ENCODE assay signal across 16 cellular contexts in genomic region chr10:65614956-65615565, GRCh38.
DNase-seq lines count a peak whose midpoint lies in the region; ATAC-seq, FAIRE-seq and TF ChIP-seq lines count a peak whose summit lies in the region.
"Had no signal": no experiment of that assay in that cellular context is flagged by ENCODE, and none has a peak within 500 bp of the region (broad histone marks: within the 10 kb centered on the region; RNA-seq: fewer than 3 reads in every experiment).

No MANE protein-coding gene starts in this region.

- TF ChIP-seq EP300 in HepG2 (IDR thresholded peaks at IDR 0.05; ENCODE audit: low read depth in 2 of 2, low read length in 2 of 2) (no peak), HepG2 (CRISPR knock-in tag; IDR thresholded peaks at IDR 0.05; ENCODE audit: borderline replicate concordance) (no peak)

- H3K36me3 ChIP-seq in HepG2 (replicated peaks in 1 of 2; ENCODE audit: control insufficient read depth in 1 of 2, insufficient read depth in 2 of 2, low read length in 2 of 2) (no peaks in the 10 kb centered on the region), right lobe of liver (no peaks in the 10 kb centered on the region), mammary epithelial cell (ENCODE audit: insufficient read depth, low read length) (no peaks in the 10 kb centered on the region), heart right ventricle (peaks cover 0 to 30% (median 0%) of the 10 kb centered on the region in 9 donors)
- H3K36me3 ChIP-seq: BLaER1 had no signal

- in situ Hi-C loops in HepG2 (cut with HindIII; ENCODE audit: extremely low pct_ligation_motif_present, low pct_unique_long_range_greater_than_20kb), result no loop called here
- in situ Hi-C loops in mammary epithelial cell (cut with MboI; ENCODE audit: low sequenced_read_pairs in 2 of 2), result no loop called here

- no peak for FAIRE-seq in HepG2 (lab: Jason Lieb, UNC)
- FAIRE-seq: HTR-8/SVneo had no signal

- H4K20me1 ChIP-seq in HepG2 (ENCODE audit: insufficient read depth, low read length) (no peaks in the 10 kb centered on the region), mammary epithelial cell (ENCODE audit: insufficient read depth, low read length) (no peaks in the 10 kb centered on the region)
- H4K20me1 ChIP-seq: BLaER1 had no signal

- H3K4me2 ChIP-seq in HepG2 (ENCODE audit: low read depth, low read length), result no peak overlapping the region
- H3K4me2 ChIP-seq in mammary epithelial cell (ENCODE audit: insufficient read depth, low read depth, low read length), result no peak overlapping the region
- H3K4me2 ChIP-seq: BLaER1, GM23338 had no signal

- H3K4me1 ChIP-seq in HepG2 (ENCODE audit: insufficient read depth, low read length) (no peaks in the 10 kb centered on the region), right lobe of liver (no peaks in the 10 kb centered on the region), mammary epithelial cell (ENCODE audit: insufficient read depth, low read length) (no peaks in the 10 kb centered on the region), heart right ventricle (no peaks in the 10 kb centered on the region)
- H3K4me1 ChIP-seq: BLaER1 had no signal

- no peak overlapping the region for H3K9ac ChIP-seq in HepG2 (ENCODE audit: insufficient read depth, low read depth, low read length)
- H3K9ac ChIP-seq in mammary epithelial cell (ENCODE audit: insufficient read depth, low read length), result no peak overlapping the region
- H3K9ac ChIP-seq: BLaER1 had no signal

- intact Hi-C loops in HepG2 (cut with micrococcal nuclease; ENCODE audit: unreplicated experiment), result no loop called here
- intact Hi-C loops in right lobe of liver (cut with DNase I), result no loop called here
- intact Hi-C loops in mammary epithelial cell (cut with micrococcal nuclease), result no loop called here
- intact Hi-C loops in heart right ventricle (cut with DNase I), result no loop called here

- ATAC-seq in HepG2 (no peak), right lobe of liver (no peak), HG03520 (IDR thresholded peaks at IDR 0.05; ENCODE audit: unreplicated experiment) (no peak), heart right ventricle (no peak)
- ATAC-seq: GM23338 had no signal

- POLR2A ChIA-PET in HepG2 (lab: Yijun Ruan, JAX), result no interaction called here

- no peak for DNase-seq in HepG2 (ENCODE audit: low spot score)
- DNase-seq in right lobe of liver, result no peak
- DNase-seq in mammary epithelial cell, result peak; percentile 8
- peak; percentile 45 for DNase-seq in epithelial cell of esophagus (ENCODE audit: low read depth)
- no peak for DNase-seq in activated CD4-positive, alpha-beta T cell treated with anti-CD3 and anti-CD28 coated beads, Interleukin-2, amount 50 U/mL, for 4 hours
- DNase-seq in heart right ventricle, result no peak
- DNase-seq: 8988T; CD4-positive, alpha-beta memory T cell; DMS153; DMS79; GDM1; H9 had no signal

- WGBS in HepG2 (ENCODE audit: low lambda C conversion rate), result 43% methylated on average over 2 of the region's 2 CpGs
- 88% methylated on average over 2 of the region's 2 CpGs for WGBS in right lobe of liver (ENCODE audit: insufficient coverage, low coverage, low lambda C conversion rate, missing lambda C conversion rate)
- 94% methylated on average over 2 of the region's 2 CpGs for WGBS in mammary epithelial cell (ENCODE audit: low coverage, missing lambda C conversion rate)
- 94 to 99% methylated on average over 2 of the region's 2 CpGs for WGBS in heart right ventricle, 2 donors

- no peak for TF ChIP-seq RAD21 in HepG2 (CRISPR knock-in tag; IDR thresholded peaks at IDR 0.05)

- H3K27me3 ChIP-seq in HepG2 (ENCODE audit: control insufficient read depth in 1 of 2, insufficient read depth in 2 of 2, low read length in 2 of 2), result no peaks in the 10 kb centered on the region
- no peaks in the 10 kb centered on the region for H3K27me3 ChIP-seq in right lobe of liver
- H3K27me3 ChIP-seq in mammary epithelial cell (ENCODE audit: insufficient read depth, low read length), result no peaks in the 10 kb centered on the region
- H3K27me3 ChIP-seq in heart right ventricle, result no peaks in the 10 kb centered on the region
- H3K27me3 ChIP-seq: BLaER1 had no signal

- H3K4me3 ChIP-seq in HepG2 (replicated peaks in 1 of 3; ENCODE audit: insufficient read depth in 1 of 3, low read depth in 2 of 3, low read length in 3 of 3) (no peak overlapping the region), right lobe of liver (no peak overlapping the region), mammary epithelial cell (replicated peaks in 1 of 3; ENCODE audit: insufficient read depth in 1 of 3, low read depth in 2 of 3, low read length in 3 of 3) (no peak overlapping the region), epithelial cell of esophagus (ENCODE audit: low read length) (no peak overlapping the region), heart right ventricle (no peak overlapping the region)
- H3K4me3 ChIP-seq: BLaER1, GM23338 had no signal

- dilution Hi-C loops in mammary epithelial cell (cut with HindIII; ENCODE audit: low sequenced_read_pairs), result no loop called here

- H3K79me2 ChIP-seq in HepG2 (ENCODE audit: insufficient read depth, low read length) (no peaks in the 10 kb centered on the region), mammary epithelial cell (ENCODE audit: insufficient read depth, low read length) (no peaks in the 10 kb centered on the region)

- H2AFZ ChIP-seq in HepG2 (ENCODE audit: low read length) (no peak overlapping the region), mammary epithelial cell (ENCODE audit: low read depth, low read length) (no peak overlapping the region)
- H2AFZ ChIP-seq: GM23338 had no signal

- TF ChIP-seq CTCF in HepG2 (CRISPR knock-in tag; IDR thresholded peaks at IDR 0.05), result no peak
- no peak for TF ChIP-seq CTCF in right lobe of liver (IDR thresholded peaks at IDR 0.05)
- TF ChIP-seq CTCF in mammary epithelial cell (conservative IDR thresholded peaks at IDR 0.05 in 1 of 2, IDR thresholded peaks at IDR 0.05 in 1 of 2; ENCODE audit: extremely low read depth in 1 of 2, insufficient read depth in 1 of 2, low read depth in 1 of 2, low read length in 2 of 2), result no peak
- TF ChIP-seq CTCF in epithelial cell of esophagus (IDR thresholded peaks at IDR 0.05; ENCODE audit: insufficient read depth, low read depth, low read length, missing control alignments), result no peak
- TF ChIP-seq CTCF in heart right ventricle (IDR thresholded peaks at IDR 0.05), result no peak

- CTCF ChIA-PET in HepG2 (lab: Yijun Ruan, JAX; ENCODE audit: low intra/inter-chr PET ratio, low total read pairs), result no interaction called here
- CTCF ChIA-PET in mammary epithelial cell (lab: Charles Lee; ENCODE audit: low non-redundant PET), result no interaction called here

- H3K27ac ChIP-seq in HepG2 (ENCODE audit: extremely low read length, insufficient read depth, low read length), result no peak overlapping the region
- H3K27ac ChIP-seq in right lobe of liver, result no peak overlapping the region
- no peak overlapping the region for H3K27ac ChIP-seq in mammary epithelial cell (ENCODE audit: insufficient read depth, low read depth, low read length)
- H3K27ac ChIP-seq in heart right ventricle, result no peak overlapping the region
- H3K27ac ChIP-seq: BLaER1 had no signal

- BruUV-seq in HepG2 (replicated peaks; lab: Mats Ljungman, UMichigan), result no TSS peak
- BruUV-seq in mammary epithelial cell (replicated peaks; lab: Mats Ljungman, UMichigan), result no TSS peak

- H3K9me3 ChIP-seq in HepG2 (ENCODE audit: low read length) (peaks cover 34% of the 10 kb centered on the region), right lobe of liver (no peaks in the 10 kb centered on the region), mammary epithelial cell (replicated peaks; ENCODE audit: insufficient read depth, low read length) (peaks cover 12% of the 10 kb centered on the region), heart right ventricle (peaks cover 0 to 37% (median 11%) of the 10 kb centered on the region in 11 donors)

- TF ChIP-seq POLR2A in HepG2 (IDR thresholded peaks at IDR 0.05; ENCODE audit: insufficient read depth in 1 of 2, low read depth in 2 of 2, low read length in 2 of 2) (no peak), right lobe of liver (IDR thresholded peaks at IDR 0.05) (no peak)

TF ChIP-seq in HepG2, 621 proteins besides CTCF, POLR2A, EP300 and RAD21:
- TF ChIP-seq ZC3H13 (CRISPR knock-in tag; IDR thresholded peaks at IDR 0.05) (no peak), ZNF562 (CRISPR knock-in tag; IDR thresholded peaks at IDR 0.05; ENCODE audit: borderline replicate concordance) (peak; percentile 63; the same call in 1 of the 2 replicates)

Comparison
In these comparisons a context has a peak if more than half of its experiments do, and no peak if none do; other contexts are left out.
1. DNase-seq: peak in mammary epithelial cell (single experiment) and epithelial cell of esophagus (single experiment); none in HepG2 (single experiment), right lobe of liver (0 of 3), activated CD4-positive, alpha-beta T cell treated with anti-CD3 and anti-CD28 coated beads, Interleukin-2, amount 50 U/mL, for 4 hours (0 of 2) and heart right ventricle (0 of 2).